Comparison of ENCODE assay signal across 25 cellular contexts in genomic region chr1:225470210-225470609, GRCh38. TPM values are rescaled to one million over a fixed set of nuclear protein-coding genes. Genes with fewer than 3 reads are reported as not detected.
DNase-seq lines count a peak whose midpoint lies in the region; ATAC-seq and TF ChIP-seq lines count a peak whose summit lies in the region.
"Had no signal": no experiment of that assay in that cellular context is flagged by ENCODE, and none has a peak within 500 bp of the region (broad histone marks: within the 10 kb centered on the region; RNA-seq: fewer than 3 reads in every experiment).

No MANE protein-coding gene starts in this region.

- no peaks in the 10 kb centered on the region for H3K36me3 Mint-ChIP-seq in activated CD8-positive, alpha-beta memory T cell treated with anti-CD3 and anti-CD28 coated beads, Interleukin-2, amount 10 ng/mL, durations not matched to agents 7 days and 5 days
- H3K36me3 Mint-ChIP-seq in T-cell, result no peaks in the 10 kb centered on the region

- peaks cover 39% of the 10 kb centered on the region for H3K4me1 Mint-ChIP-seq in activated CD8-positive, alpha-beta memory T cell treated with anti-CD3 and anti-CD28 coated beads, Interleukin-2, amount 10 ng/mL, durations not matched to agents 7 days and 5 days
- H3K4me1 Mint-ChIP-seq in T-cell, result peaks cover 39 to 57% (median 56%) of the 10 kb centered on the region in 3 donors

- H3K9me3 ChIP-seq in lower lobe of right lung, result no peaks in the 10 kb centered on the region
- H3K9me3 ChIP-seq: upper lobe of left lung had no signal

- intact Hi-C loops in lower lobe of right lung (cut with DNase I), result loop anchor here (10.0 kb wide), 1 partner anchor 505 kb away; no protein-coding TSS in a partner anchor

- peak; percentile 8 for DNase-seq in activated CD8-positive, alpha-beta memory T cell treated with anti-CD3 and anti-CD28 coated beads, Interleukin-2, amount 50 U/mL, for 4 hours
- no peak for DNase-seq in activated CD8-positive, alpha-beta memory T cell treated with anti-CD3 and anti-CD28 coated beads, Interleukin-2, amount 10 ng/mL, durations not matched to agents 7 days and 5 days
- DNase-seq in T-cell (peak in 1 of 34 experiments; percentile 10), omental fat pad (ENCODE audit: low spot score) (peak; percentile 16), ureter (ENCODE audit: low spot score) (peak; percentile 40), NCI-H2081 treated with DMSO at 0.1 percent for 48 hours (lab: John Stamatoyannopoulos, UW) (no peak), lower lobe of right lung (no peak)
- DNase-seq: brain microvascular endothelial cell; DMS79 treated with DMSO at 0.1 percent for 48 hours; HFFc6; MV-4-11; NCI-H1694; NCI-H345; NCI-H82; nucleus accumbens; OCI-M1; retina; SHP77 treated with DMSO at 0.1 percent for 48 hours; stimulated activated CD4-positive, alpha-beta T cell treated with anti-CD3 and anti-CD28 coated beads, Interleukin-4, amount 100 ng/mL, for 24 hours; stimulated activated naive CD8-positive, alpha-beta T cell treated with anti-CD3 and anti-CD28 coated beads, Interleukin-15, amount 100 ng/mL, for 72 hours; T-helper 1 cell had no signal

- H3K27ac Mint-ChIP-seq in activated CD8-positive, alpha-beta memory T cell treated with anti-CD3 and anti-CD28 coated beads, Interleukin-2, amount 10 ng/mL, durations not matched to agents 7 days and 5 days, result no peak overlapping the region
- H3K27ac Mint-ChIP-seq in T-cell, result peak overlapping the region; percentile 16 to 36
- H3K27ac Mint-ChIP-seq: activated T-helper 2 cell treated with anti-CD3 and anti-CD28 coated beads, Interferon-gamma antibody, Interleukin-2, Interleukin-4, amounts not matched to agents 10 μg/mL and 5 μg/mL and 100 μg/mL, durations not matched to agents 14 hours and 24 hours and 36 hours; HFFc6; stimulated activated naive CD8-positive, alpha-beta T cell treated with anti-CD3 and anti-CD28 coated beads, Interleukin-15, amount 100 ng/mL, for 72 hours had no signal

- no peaks in the 10 kb centered on the region for H3K27me3 Mint-ChIP-seq in activated CD8-positive, alpha-beta memory T cell treated with anti-CD3 and anti-CD28 coated beads, Interleukin-2, amount 10 ng/mL, durations not matched to agents 7 days and 5 days
- no peaks in the 10 kb centered on the region for H3K27me3 Mint-ChIP-seq in T-cell
- H3K27me3 Mint-ChIP-seq: stimulated activated naive CD8-positive, alpha-beta T cell treated with anti-CD3 and anti-CD28 coated beads, Interleukin-15, amount 100 ng/mL, for 72 hours had no signal

- no peak overlapping the region for H3K27ac ChIP-seq in lower lobe of right lung
- H3K27ac ChIP-seq: brain microvascular endothelial cell, KMS-11, upper lobe of left lung had no signal

- peaks cover 26% of the 10 kb centered on the region for H3K4me1 ChIP-seq in lower lobe of right lung

- H3K27me3 ChIP-seq in lower lobe of right lung (ENCODE audit: low read depth), result no peaks in the 10 kb centered on the region
- H3K27me3 ChIP-seq: brain microvascular endothelial cell, upper lobe of left lung had no signal

- TF ChIP-seq CTCF in omental fat pad (IDR thresholded peaks at IDR 0.05) (no peak), lower lobe of right lung (IDR thresholded peaks at IDR 0.05) (no peak)

- CTCF ChIA-PET in activated CD8-positive, alpha-beta memory T cell treated with anti-CD3 and anti-CD28 coated beads, Interleukin-2, amount 10 ng/mL, durations not matched to agents 7 days and 5 days (lab: Charles Lee), result interaction anchor here (0.8 kb wide), 1 partner anchor 26 kb away, joined by 4 read pairs; no protein-coding TSS in a partner anchor
- CTCF ChIA-PET in T-cell (lab: Charles Lee), result interaction anchor here in 1 of 2 donors (0.7 kb wide), 1 partner anchor 628 kb away, joined by 3 read pairs; no protein-coding TSS in a partner anchor

- POLR2A ChIA-PET in T-cell (lab: Charles Lee), result no interaction called here

- H3K4me3 Mint-ChIP-seq in activated CD8-positive, alpha-beta memory T cell treated with anti-CD3 and anti-CD28 coated beads, Interleukin-2, amount 10 ng/mL, durations not matched to agents 7 days and 5 days, result no peak overlapping the region
- H3K4me3 Mint-ChIP-seq in T-cell, result no peak overlapping the region
- H3K4me3 Mint-ChIP-seq: HFFc6; stimulated activated naive CD8-positive, alpha-beta T cell treated with anti-CD3 and anti-CD28 coated beads, Interleukin-15, amount 100 ng/mL, for 72 hours had no signal

- no peak overlapping the region for H3K4me3 ChIP-seq in lower lobe of right lung
- H3K4me3 ChIP-seq: upper lobe of left lung had no signal

- H3K9me3 Mint-ChIP-seq in activated CD8-positive, alpha-beta memory T cell treated with anti-CD3 and anti-CD28 coated beads, Interleukin-2, amount 10 ng/mL, durations not matched to agents 7 days and 5 days (ENCODE audit: low read depth), result no peaks in the 10 kb centered on the region
- H3K9me3 Mint-ChIP-seq in T-cell, result no peaks in the 10 kb centered on the region
- H3K9me3 Mint-ChIP-seq: activated T-helper 2 cell treated with anti-CD3 and anti-CD28 coated beads, Interferon-gamma antibody, Interleukin-2, Interleukin-4, amounts not matched to agents 10 μg/mL and 5 μg/mL and 100 μg/mL, durations not matched to agents 14 hours and 24 hours and 36 hours; HFFc6; stimulated activated naive CD8-positive, alpha-beta T cell treated with anti-CD3 and anti-CD28 coated beads, Interleukin-15, amount 100 ng/mL, for 72 hours had no signal

- no peak for ATAC-seq in activated CD8-positive, alpha-beta memory T cell treated with anti-CD3 and anti-CD28 coated beads, Interleukin-2, amount 10 ng/mL, durations not matched to agents 7 days and 5 days
- ATAC-seq in T-cell (replicated peaks in 1 of 4) (no peak), omental fat pad (ENCODE audit: low FRiP score) (no peak), HG03460 (IDR thresholded peaks at IDR 0.05; ENCODE audit: unreplicated experiment) (no peak), lower lobe of right lung (no peak)
- ATAC-seq: stimulated activated naive CD8-positive, alpha-beta T cell treated with anti-CD3 and anti-CD28 coated beads, Interleukin-15, amount 100 ng/mL, for 72 hours had no signal

- no peaks in the 10 kb centered on the region for H3K36me3 ChIP-seq in lower lobe of right lung
- H3K36me3 ChIP-seq: brain microvascular endothelial cell, upper lobe of left lung had no signal

RNA-seq across cellular contexts. Expression of gene LBR, which starts 42.4 kb away (rescaled TPM):
- total RNA-seq in activated CD8-positive, alpha-beta memory T cell treated with anti-CD3 and anti-CD28 coated beads, Interleukin-2, amount 10 ng/mL, durations not matched to agents 7 days and 5 days, result 100 to 1,000 TPM; 213 to 226 TPM
- total RNA-seq in T-cell (100 to 1,000 TPM; 105 to 142 (median 118) TPM), omental fat pad (10 to 100 TPM; 24.7 to 75.0 (median 46.5) TPM), ureter (81.0 TPM), lower lobe of right lung (56.4 TPM)

Comparison
In these comparisons a context has a peak if more than half of its experiments do, and no peak if none do; other contexts are left out.
1. DNase-seq: peak in activated CD8-positive, alpha-beta memory T cell treated with anti-CD3 and anti-CD28 coated beads, Interleukin-2, amount 50 U/mL, for 4 hours (single experiment), omental fat pad (single experiment) and ureter (single experiment); none in activated CD8-positive, alpha-beta memory T cell treated with anti-CD3 and anti-CD28 coated beads, Interleukin-2, amount 10 ng/mL, durations not matched to agents 7 days and 5 days (single experiment), NCI-H2081 treated with DMSO at 0.1 percent for 48 hours (single experiment) and lower lobe of right lung (single experiment).